ENCODE assay signal across 31 cellular contexts in genomic region chr12:39072658-39073057, GRCh38.
"Had no signal": no experiment of that assay in that cellular context is flagged by ENCODE, and none has a peak within 500 bp of the region (broad histone marks: within the 10 kb centered on the region; RNA-seq: fewer than 3 reads in every experiment).

No MANE protein-coding gene starts in this region.

- ATAC-seq: activated CD4-positive, alpha-beta T cell treated with anti-CD3 and anti-CD28 coated beads for 36 hours; activated CD8-positive, alpha-beta memory T cell treated with anti-CD3 and anti-CD28 coated beads, Interleukin-2, amount 10 ng/mL, durations not matched to agents 7 days and 5 days; activated CD8-positive, alpha-beta T cell treated with anti-CD3 and anti-CD28 coated beads, Interleukin-2, amount 10 ng/mL, durations not matched to agents 7 days and 5 days; activated naive CD8-positive, alpha-beta T cell treated with anti-CD3 and anti-CD28 coated beads, Interleukin-2, amount 50 U/mL, for 24 hours had no signal

- H3K9me3 ChIP-seq: ascending aorta had no signal

- H3K4me1 ChIP-seq: ascending aorta had no signal

- H3K36me3 ChIP-seq: ascending aorta, cardiac muscle cell had no signal

- H3K27me3 ChIP-seq: ascending aorta, cardiac muscle cell had no signal

- FAIRE-seq: bronchial epithelial cell, TTC549 had no signal

- H3K4me3 ChIP-seq: ascending aorta, cardiac muscle cell had no signal

- DNase-seq: activated B cell treated with CpG ODN at 0.5 μM for 24 hours; activated CD4-positive, alpha-beta memory T cell treated with anti-CD3 and anti-CD28 coated beads, Interleukin-2, amount 10 ng/mL, durations not matched to agents 7 days and 5 days; activated CD4-positive, alpha-beta T cell treated with anti-CD3 and anti-CD28 coated beads for 1 hour; activated CD4-positive, alpha-beta T cell treated with anti-CD3 and anti-CD28 coated beads for 36 hours; activated CD4-positive, alpha-beta T cell treated with anti-CD3 and anti-CD28 coated beads for 48 hours; activated CD4-positive, alpha-beta T cell treated with anti-CD3 and anti-CD28 coated beads, Interleukin-2, amount 10 ng/mL, durations not matched to agents 7 days and 5 days; activated CD4-positive, alpha-beta T cell treated with anti-CD3 and anti-CD28 coated beads, Interleukin-2, amount 50 U/mL, for 48 hours; activated CD8-positive, alpha-beta memory T cell treated with anti-CD3 and anti-CD28 coated beads for 24 hours; activated CD8-positive, alpha-beta memory T cell treated with anti-CD3 and anti-CD28 coated beads, Interleukin-2, amount 10 ng/mL, durations not matched to agents 7 days and 5 days; activated CD8-positive, alpha-beta memory T cell treated with anti-CD3 and anti-CD28 coated beads, Interleukin-2, amount 50 U/mL, for 48 hours; activated CD8-positive, alpha-beta T cell treated with anti-CD3 and anti-CD28 coated beads, Interleukin-2, amount 10 ng/mL, durations not matched to agents 7 days and 5 days; activated effector memory CD4-positive, alpha-beta T cell treated with Interleukin-2 at 50 U/mL for 16 hours; activated gamma-delta T cell; activated naive CD4-positive, alpha-beta T cell treated with anti-CD3 and anti-CD28 coated beads, Interleukin-2, amount 10 ng/mL, durations not matched to agents 7 days and 5 days; activated naive CD4-positive, alpha-beta T cell treated with Interleukin-2 at 50 U/mL for 16 hours; activated naive CD8-positive, alpha-beta T cell treated with anti-CD3 and anti-CD28 coated beads, Interleukin-2, amount 10 ng/mL, durations not matched to agents 7 days and 5 days; activated naive CD8-positive, alpha-beta T cell treated with anti-CD3 and anti-CD28 coated beads, Interleukin-2, amount 50 U/mL, for 24 hours; activated T-cell treated with anti-CD3 and anti-CD28 coated beads, Interleukin-2, amount 50 U/mL, for 24 hours; activated T-cell treated with anti-CD3 and anti-CD28 coated beads, Interleukin-2, amount 50 U/mL, for 48 hours; amygdala; anterior cingulate cortex; caudate nucleus; cerebellar nuclear complex; T-helper 1 cell; T-helper 2 cell; T-helper 9 cell had no signal

- H3K27ac ChIP-seq: ascending aorta, cardiac muscle cell, VCaP had no signal
